11 cellular contexts compared by ENCODE assay signal in genomic region chr2:152566728-152567069, GRCh38.
A peak's percentile ranks its signal among the peaks of the same experiment; 100 is the strongest.
DNase-seq lines count a peak whose midpoint lies in the region; ATAC-seq and TF ChIP-seq lines count a peak whose summit lies in the region.
"Had no signal": no experiment of that assay in that cellular context is flagged by ENCODE, and none has a peak within 500 bp of the region (broad histone marks: within the 10 kb centered on the region; RNA-seq: fewer than 3 reads in every experiment).

No MANE protein-coding gene starts in this region.

- intact Hi-C loops in activated T-helper 1 cell treated with anti-CD3 and anti-CD28 coated beads, Interleukin-12 subunit alpha, Interleukin-12 subunit beta, Interleukin-2, Interleukin-4 antibody, amounts not matched to agents 30 ng/mL and 10 ng/mL and 1 ng/mL, durations not matched to agents 14 hours and 24 hours and 36 hours (cut with micrococcal nuclease), result no loop called here

- H3K36me3 Mint-ChIP-seq in activated T-helper 1 cell treated with anti-CD3 and anti-CD28 coated beads, Interleukin-12 subunit alpha, Interleukin-12 subunit beta, Interleukin-2, Interleukin-4 antibody, amounts not matched to agents 30 ng/mL and 10 ng/mL and 1 ng/mL, durations not matched to agents 14 hours and 24 hours and 36 hours (ENCODE audit: low read depth), result no peaks in the 10 kb centered on the region

- peak; percentile 73 for DNase-seq in ELR (ENCODE audit: low read depth)
- peak; percentile 72 for DNase-seq in epithelial cell of esophagus (ENCODE audit: low read depth)
- DNase-seq in NCI-H1930 (lab: John Stamatoyannopoulos, UW), result no peak
- DNase-seq in NCI-H1092 (lab: John Stamatoyannopoulos, UW), result no peak
- no peak for DNase-seq in activated T-helper 1 cell treated with anti-CD3 and anti-CD28 coated beads, Interleukin-12 subunit alpha, Interleukin-12 subunit beta, Interleukin-2, Interleukin-4 antibody, amounts not matched to agents 30 ng/mL and 10 ng/mL and 1 ng/mL, durations not matched to agents 14 hours and 24 hours and 36 hours (ENCODE audit: low spot score)
- DNase-seq: activated CD4-positive, alpha-beta T cell treated with anti-CD3 and anti-CD28 coated beads for 36 hours; MM.1S had no signal

- no peak overlapping the region for H3K27ac Mint-ChIP-seq in activated T-helper 1 cell treated with anti-CD3 and anti-CD28 coated beads, Interleukin-12 subunit alpha, Interleukin-12 subunit beta, Interleukin-2, Interleukin-4 antibody, amounts not matched to agents 30 ng/mL and 10 ng/mL and 1 ng/mL, durations not matched to agents 14 hours and 24 hours and 36 hours
- H3K27ac Mint-ChIP-seq: activated CD4-positive, alpha-beta T cell treated with anti-CD3 and anti-CD28 coated beads for 36 hours had no signal

- no peaks in the 10 kb centered on the region for H3K9me3 Mint-ChIP-seq in activated T-helper 1 cell treated with anti-CD3 and anti-CD28 coated beads, Interleukin-12 subunit alpha, Interleukin-12 subunit beta, Interleukin-2, Interleukin-4 antibody, amounts not matched to agents 30 ng/mL and 10 ng/mL and 1 ng/mL, durations not matched to agents 14 hours and 24 hours and 36 hours

- TF ChIP-seq CTCF in epithelial cell of esophagus (IDR thresholded peaks at IDR 0.05; ENCODE audit: insufficient read depth, low read depth, low read length, missing control alignments), result no peak

- H3K4me3 Mint-ChIP-seq in activated T-helper 1 cell treated with anti-CD3 and anti-CD28 coated beads, Interleukin-12 subunit alpha, Interleukin-12 subunit beta, Interleukin-2, Interleukin-4 antibody, amounts not matched to agents 30 ng/mL and 10 ng/mL and 1 ng/mL, durations not matched to agents 14 hours and 24 hours and 36 hours, result no peak overlapping the region
- H3K4me3 Mint-ChIP-seq: activated CD4-positive, alpha-beta T cell treated with anti-CD3 and anti-CD28 coated beads for 36 hours had no signal

- ATAC-seq in GM21717 (IDR thresholded peaks at IDR 0.05; ENCODE audit: unreplicated experiment) (peak; percentile 70), HG03469 (IDR thresholded peaks at IDR 0.05; ENCODE audit: unreplicated experiment) (peak; percentile 28), HG03460 (IDR thresholded peaks at IDR 0.05; ENCODE audit: unreplicated experiment) (no peak)
- ATAC-seq: activated CD4-positive, alpha-beta T cell treated with anti-CD3 and anti-CD28 coated beads for 36 hours had no signal

- H3K27me3 Mint-ChIP-seq in activated T-helper 1 cell treated with anti-CD3 and anti-CD28 coated beads, Interleukin-12 subunit alpha, Interleukin-12 subunit beta, Interleukin-2, Interleukin-4 antibody, amounts not matched to agents 30 ng/mL and 10 ng/mL and 1 ng/mL, durations not matched to agents 14 hours and 24 hours and 36 hours (ENCODE audit: insufficient read depth), result peaks cover 5% of the 10 kb centered on the region

- H3K4me1 Mint-ChIP-seq in activated T-helper 1 cell treated with anti-CD3 and anti-CD28 coated beads, Interleukin-12 subunit alpha, Interleukin-12 subunit beta, Interleukin-2, Interleukin-4 antibody, amounts not matched to agents 30 ng/mL and 10 ng/mL and 1 ng/mL, durations not matched to agents 14 hours and 24 hours and 36 hours (ENCODE audit: low read depth), result no peaks in the 10 kb centered on the region
- H3K4me1 Mint-ChIP-seq: activated CD4-positive, alpha-beta T cell treated with anti-CD3 and anti-CD28 coated beads for 36 hours had no signal

- H3K4me3 ChIP-seq in epithelial cell of esophagus (ENCODE audit: low read length), result no peak overlapping the region
- H3K4me3 ChIP-seq: pancreas had no signal

Comparison
In these comparisons a context has a peak if more than half of its experiments do, and no peak if none do; other contexts are left out.
1. DNase-seq: peak in ELR (single experiment) and epithelial cell of esophagus (single experiment); none in NCI-H1930 (0 of 2), NCI-H1092 (single experiment) and activated T-helper 1 cell treated with anti-CD3 and anti-CD28 coated beads, Interleukin-12 subunit alpha, Interleukin-12 subunit beta, Interleukin-2, Interleukin-4 antibody, amounts not matched to agents 30 ng/mL and 10 ng/mL and 1 ng/mL, durations not matched to agents 14 hours and 24 hours and 36 hours (single experiment).